In the genomic region with DNA sequence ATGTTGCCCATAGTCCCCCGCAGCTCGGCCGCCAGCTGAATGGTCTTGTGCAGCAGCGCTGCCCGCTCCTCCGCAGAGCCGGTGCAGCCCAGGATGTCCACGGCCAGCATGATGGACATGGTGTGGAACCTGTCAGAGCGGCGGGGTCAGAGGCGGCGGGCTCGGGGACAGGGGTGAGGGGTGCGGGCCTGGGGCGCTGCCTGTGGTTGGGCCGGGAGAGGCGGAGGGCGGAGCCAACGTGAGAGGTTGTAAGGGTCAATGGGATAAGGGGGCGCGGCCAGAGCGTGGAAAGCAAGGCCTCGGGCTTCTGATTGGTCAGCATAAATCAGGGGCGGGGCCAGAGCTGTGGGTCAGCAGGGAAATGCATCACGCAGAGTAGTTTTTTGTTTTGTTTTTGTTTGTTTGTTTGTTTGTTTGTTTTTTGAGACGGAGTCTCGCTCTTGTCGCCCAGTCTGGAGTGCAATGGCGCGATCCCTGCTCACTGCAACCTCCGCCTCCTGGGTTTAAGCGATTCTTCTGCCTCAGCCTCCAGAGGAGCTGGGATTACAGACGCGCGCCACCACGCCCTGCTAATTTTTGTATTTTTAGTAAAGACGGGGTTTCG, we compare ENCODE assay signal across 9 cellular contexts. TPM values are rescaled to one million over a fixed set of nuclear protein-coding genes. Genes with fewer than 3 reads are reported as not detected.
DNase-seq lines count a peak whose midpoint lies in the region; ATAC-seq and TF ChIP-seq lines count a peak whose summit lies in the region.
"Had no signal": no experiment of that assay in that cellular context is flagged by ENCODE, and none has a peak within 500 bp of the region (broad histone marks: within the 10 kb centered on the region; RNA-seq: fewer than 3 reads in every experiment).

No MANE protein-coding gene starts in this region.

- peak overlapping the region in 2 of 9 donors; percentile 5 to 52 for H3K27ac Mint-ChIP-seq in naive thymus-derived CD4-positive, alpha-beta T cell
- H3K27ac Mint-ChIP-seq in activated naive CD8-positive, alpha-beta T cell treated with anti-CD3 and anti-CD28 coated beads, Interleukin-2, amount 50 U/mL, for 24 hours, result no peak overlapping the region

- no peaks in the 10 kb centered on the region for H3K9me3 ChIP-seq in gastroesophageal sphincter
- no peaks in the 10 kb centered on the region for H3K9me3 ChIP-seq in naive thymus-derived CD4-positive, alpha-beta T cell (ENCODE audit: control insufficient read depth in 2 of 3, low read length in 3 of 3)

- peak overlapping the region in 3 of 4 donors; percentile 45 to 72 (median 50) for H3K27ac ChIP-seq in gastroesophageal sphincter
- H3K27ac ChIP-seq in naive thymus-derived CD4-positive, alpha-beta T cell (ENCODE audit: low read depth, low read length), result peak overlapping the region; percentile 7
- H3K27ac ChIP-seq: SK-N-MC had no signal

- peaks cover 0 to 37% of the 10 kb centered on the region in 2 donors for H3K36me3 ChIP-seq in gastroesophageal sphincter
- peaks cover 0 to 83% (median 6%) of the 10 kb centered on the region in 3 experiments for H3K36me3 ChIP-seq in naive thymus-derived CD4-positive, alpha-beta T cell (ENCODE audit: control insufficient read depth in 2 of 3, insufficient read depth in 3 of 3, low read length in 3 of 3)

- peaks cover 0 to 36% (median 7%) of the 10 kb centered on the region in 5 donors for H3K36me3 Mint-ChIP-seq in naive thymus-derived CD4-positive, alpha-beta T cell
- H3K36me3 Mint-ChIP-seq in activated naive CD8-positive, alpha-beta T cell treated with anti-CD3 and anti-CD28 coated beads, Interleukin-2, amount 50 U/mL, for 24 hours (ENCODE audit: low read depth), result peaks cover 11% of the 10 kb centered on the region

- no peak for TF ChIP-seq EP300 in gastroesophageal sphincter (IDR thresholded peaks at IDR 0.05)

- no peak overlapping the region for H3K4me3 Mint-ChIP-seq in naive thymus-derived CD4-positive, alpha-beta T cell
- H3K4me3 Mint-ChIP-seq in activated naive CD8-positive, alpha-beta T cell treated with anti-CD3 and anti-CD28 coated beads, Interleukin-2, amount 50 U/mL, for 24 hours, result no peak overlapping the region

- H3K27me3 ChIP-seq in gastroesophageal sphincter, result peaks cover 61% of the 10 kb centered on the region
- no peaks in the 10 kb centered on the region for H3K27me3 ChIP-seq in naive thymus-derived CD4-positive, alpha-beta T cell (ENCODE audit: control insufficient read depth in 2 of 2, insufficient read depth in 2 of 2, low read length in 2 of 2)

- WGBS in gastroesophageal sphincter (ENCODE audit: low coverage in 1 of 2), 2 donors, result 17 to 24% methylated on average over 21 to 22 of the region's 38 CpGs

- H3K4me1 Mint-ChIP-seq in naive thymus-derived CD4-positive, alpha-beta T cell, result peaks cover 1 to 8% (median 4%) of the 10 kb centered on the region in 7 donors
- peaks cover 6% of the 10 kb centered on the region for H3K4me1 Mint-ChIP-seq in activated naive CD8-positive, alpha-beta T cell treated with anti-CD3 and anti-CD28 coated beads, Interleukin-2, amount 50 U/mL, for 24 hours

- peak; percentile 67 for DNase-seq in AG08396 (ENCODE audit: low spot score)
- DNase-seq in NCI-H82 treated with DMSO at 0.1 percent for 48 hours (lab: John Stamatoyannopoulos, UW; ENCODE audit: unreplicated experiment), result peak; percentile 36
- DNase-seq in naive thymus-derived CD4-positive, alpha-beta T cell, result no peak
- no peak for DNase-seq in activated naive CD8-positive, alpha-beta T cell treated with anti-CD3 and anti-CD28 coated beads, Interleukin-2, amount 50 U/mL, for 24 hours
- no peak for DNase-seq in H4 (ENCODE audit: low spot score)
- no peak for DNase-seq in NCI-H1417 treated with DMSO at 0.1 percent for 48 hours (lab: John Stamatoyannopoulos, UW)
- DNase-seq in stimulated activated CD4-positive, alpha-beta T cell treated with anti-CD3 and anti-CD28 coated beads, Interleukin-1b, Interleukin-23, amount 100 ng/mL, for 48 hours, result no peak

- peaks cover 0 to 25% (median 7%) of the 10 kb centered on the region in 3 donors for H3K4me1 ChIP-seq in gastroesophageal sphincter
- H3K4me1 ChIP-seq in naive thymus-derived CD4-positive, alpha-beta T cell (ENCODE audit: control insufficient read depth in 2 of 2, insufficient read depth in 2 of 2, low read length in 2 of 2), result no peaks in the 10 kb centered on the region

- H3K9me3 Mint-ChIP-seq in naive thymus-derived CD4-positive, alpha-beta T cell, result no peaks in the 10 kb centered on the region
- H3K9me3 Mint-ChIP-seq in activated naive CD8-positive, alpha-beta T cell treated with anti-CD3 and anti-CD28 coated beads, Interleukin-2, amount 50 U/mL, for 24 hours, result no peaks in the 10 kb centered on the region

- TF ChIP-seq POLR2A in gastroesophageal sphincter (IDR thresholded peaks at IDR 0.05), result no peak

- peak overlapping the region in 1 of 2 donors; percentile 36 for H3K4me3 ChIP-seq in gastroesophageal sphincter
- H3K4me3 ChIP-seq in naive thymus-derived CD4-positive, alpha-beta T cell (ENCODE audit: low read length), result no peak overlapping the region
- H3K4me3 ChIP-seq: SK-N-MC had no signal

- H3K27me3 Mint-ChIP-seq in naive thymus-derived CD4-positive, alpha-beta T cell, result no peaks in the 10 kb centered on the region
- H3K27me3 Mint-ChIP-seq in activated naive CD8-positive, alpha-beta T cell treated with anti-CD3 and anti-CD28 coated beads, Interleukin-2, amount 50 U/mL, for 24 hours, result no peaks in the 10 kb centered on the region

- no peak for TF ChIP-seq CTCF in gastroesophageal sphincter (IDR thresholded peaks at IDR 0.05)

- intact Hi-C loops in naive thymus-derived CD4-positive, alpha-beta T cell (cut with micrococcal nuclease), result no loop called here

- ATAC-seq in gastroesophageal sphincter, result peak; percentile 27
- no peak for ATAC-seq in naive thymus-derived CD4-positive, alpha-beta T cell
- ATAC-seq in activated naive CD8-positive, alpha-beta T cell treated with anti-CD3 and anti-CD28 coated beads, Interleukin-2, amount 50 U/mL, for 24 hours, result no peak

- CTCF ChIA-PET in naive thymus-derived CD4-positive, alpha-beta T cell (lab: Charles Lee), result interaction anchor here (0.7 kb wide), 1 partner anchor 169 kb away, joined by 4 read pairs; no protein-coding TSS in a partner anchor

- POLR2A ChIA-PET in naive thymus-derived CD4-positive, alpha-beta T cell (lab: Charles Lee), result interaction anchor here (0.7 to 1.1 kb wide), 2 partner anchors 29 to 35 kb away, joined by 3 read pairs; no protein-coding TSS in a partner anchor

RNA-seq across cellular contexts. Expression of gene TOR2A, which starts 6.8 kb away (rescaled TPM):
- 1 to 10 TPM; 5.9 to 8.9 (median 7.6) TPM for total RNA-seq in gastroesophageal sphincter
- total RNA-seq in naive thymus-derived CD4-positive, alpha-beta T cell, result 10 to 100 TPM in 4 of 5 experiments, 1 to 10 TPM in 1; 9.5 to 22.3 (median 10.8) TPM
- polyA plus RNA-seq in naive thymus-derived CD4-positive, alpha-beta T cell, result 10 to 100 TPM; 16.6 to 20.2 TPM
- total RNA-seq in H4 (2014; rRNA removed; shearing (Covaris generic)), result 6.3 and 11.5 TPM in 2 replicates

RNA-seq across cellular contexts. Expression of gene TTC16, which starts 26.1 kb away (rescaled TPM):
- total RNA-seq in gastroesophageal sphincter, result not detected
- 1 to 10 TPM in 4 of 5 experiments, under 1 TPM in 1; 0.29 to 9.9 (median 4.6) TPM for total RNA-seq in naive thymus-derived CD4-positive, alpha-beta T cell
- polyA plus RNA-seq in naive thymus-derived CD4-positive, alpha-beta T cell, result 1 to 10 TPM in 1 of 2 donors, under 1 TPM in 1; 0.73 to 1.7 TPM
- total RNA-seq in H4 (2014; rRNA removed; shearing (Covaris generic)), result not detected in 2 replicates

RNA-seq across cellular contexts. Expression of gene PTRH1, which starts 26.5 kb away (rescaled TPM):
- total RNA-seq in gastroesophageal sphincter, result 10 to 100 TPM in 3 of 4 donors, 1 to 10 TPM in 1; 8.7 to 19.3 (median 16.8) TPM
- total RNA-seq in naive thymus-derived CD4-positive, alpha-beta T cell, result 1 to 10 TPM; 7.8 to 9.5 (median 8.6) TPM
- polyA plus RNA-seq in naive thymus-derived CD4-positive, alpha-beta T cell, result 10 to 100 TPM; 17.0 to 28.7 TPM
- total RNA-seq in H4 (2014; rRNA removed; shearing (Covaris generic)), result 9.9 and 11.4 TPM in 2 replicates

RNA-seq across cellular contexts. Expression of gene CFAP157, which starts 35.1 kb away (rescaled TPM):
- total RNA-seq in gastroesophageal sphincter, result under 1 TPM in 1 of 4 donors, not detected in 3; 0.31 TPM
- total RNA-seq in naive thymus-derived CD4-positive, alpha-beta T cell, result under 1 TPM in 3 of 5 experiments, not detected in 2; 0.22 to 0.38 (median 0.27) TPM
- under 1 TPM; 0.11 to 0.20 TPM for polyA plus RNA-seq in naive thymus-derived CD4-positive, alpha-beta T cell
- not detected in 2 replicates for total RNA-seq in H4 (2014; rRNA removed; shearing (Covaris generic))

RNA-seq across cellular contexts. Expression of gene SH2D3C, which starts 36.5 kb away (rescaled TPM):
- total RNA-seq in gastroesophageal sphincter, result 10 to 100 TPM in 1 of 4 donors, 1 to 10 TPM in 3; 6.1 to 12.1 (median 8.5) TPM
- 10 to 100 TPM; 26.1 to 68.3 (median 51.9) TPM for total RNA-seq in naive thymus-derived CD4-positive, alpha-beta T cell
- 10 to 100 TPM; 20.9 to 72.9 TPM for polyA plus RNA-seq in naive thymus-derived CD4-positive, alpha-beta T cell
- total RNA-seq in H4 (2014; rRNA removed; shearing (Covaris generic)), result 0.12 and 0.23 TPM in 2 replicates

Comparison
In these comparisons a context has a peak if more than half of its experiments do, and no peak if none do; other contexts are left out.
1. DNase-seq: peak in AG08396 (single experiment) and NCI-H82 treated with DMSO at 0.1 percent for 48 hours (single experiment); none in naive thymus-derived CD4-positive, alpha-beta T cell (0 of 9), activated naive CD8-positive, alpha-beta T cell treated with anti-CD3 and anti-CD28 coated beads, Interleukin-2, amount 50 U/mL, for 24 hours (single experiment), H4 (single experiment), NCI-H1417 treated with DMSO at 0.1 percent for 48 hours (single experiment) and stimulated activated CD4-positive, alpha-beta T cell treated with anti-CD3 and anti-CD28 coated beads, Interleukin-1b, Interleukin-23, amount 100 ng/mL, for 48 hours (single experiment).